9 cellular contexts compared by ENCODE assay signal in the genomic region with DNA sequence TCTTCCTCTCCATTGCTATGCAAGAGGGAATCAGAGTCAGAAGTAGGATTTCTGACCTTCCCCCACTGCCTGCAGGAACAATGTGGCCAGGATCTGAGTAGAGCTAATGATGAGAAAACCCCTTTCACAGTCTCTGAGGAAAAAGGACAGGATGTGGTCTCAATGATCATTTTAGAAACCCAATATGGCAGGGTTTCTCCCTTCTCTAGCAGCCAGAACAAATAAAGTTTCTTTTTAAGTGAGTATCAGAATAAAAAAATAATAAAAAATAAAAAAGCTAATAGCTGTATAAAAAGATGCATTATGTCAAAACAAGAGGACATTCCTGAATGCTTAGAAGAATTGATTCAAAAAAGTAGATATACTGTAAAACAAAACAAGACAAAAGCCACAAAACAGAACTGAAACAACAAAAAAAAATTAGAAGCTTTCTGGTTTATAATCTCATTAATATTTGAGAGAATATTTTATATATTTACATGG.
DNase-seq lines count a peak whose midpoint lies in the region; ATAC-seq and TF ChIP-seq lines count a peak whose summit lies in the region.
"Had no signal": no experiment of that assay in that cellular context is flagged by ENCODE, and none has a peak within 500 bp of the region (broad histone marks: within the 10 kb centered on the region; RNA-seq: fewer than 3 reads in every experiment).

No MANE protein-coding gene starts in this region.

- no peak overlapping the region for H3K9ac ChIP-seq in Karpas-422 (ENCODE audit: low read length)

- H3K36me3 ChIP-seq in Karpas-422 (ENCODE audit: insufficient read depth, low read length) = no peaks in the 10 kb centered on the region
- H3K36me3 ChIP-seq in Peyer's patch = no peaks in the 10 kb centered on the region

- H2AFZ ChIP-seq in Karpas-422 (ENCODE audit: low read length) = no peak overlapping the region

- no peaks in the 10 kb centered on the region for H3K79me2 ChIP-seq in Karpas-422 (ENCODE audit: low read length)

- TF ChIP-seq CTCF in Peyer's patch (IDR thresholded peaks at IDR 0.05) = no peak

- H3K9me3 ChIP-seq in Karpas-422 (ENCODE audit: low read length) (no peaks in the 10 kb centered on the region), Peyer's patch (no peaks in the 10 kb centered on the region)

- H3K4me3 ChIP-seq in Karpas-422 (ENCODE audit: low read length) (no peak overlapping the region), Peyer's patch (no peak overlapping the region)

- no peak overlapping the region for H3K4me2 ChIP-seq in Karpas-422 (ENCODE audit: low read depth, low read length, poor library complexity, severe bottlenecking)

- DNase-seq in Daoy (ENCODE audit: low read depth) (peak; percentile 7), RPMI7951 (ENCODE audit: low read depth) (peak; percentile 24), Karpas-422 (no peak), HT-29 (ENCODE audit: low spot score) (no peak), Peyer's patch (no peak), NCI-H1436 treated with DMSO at 0.1 percent for 48 hours (lab: John Stamatoyannopoulos, UW) (no peak)
- DNase-seq: activated CD4-positive, CD25-positive, alpha-beta regulatory T cell had no signal

- H3K4me1 ChIP-seq in Karpas-422 (ENCODE audit: low read length) (no peaks in the 10 kb centered on the region), Peyer's patch (no peaks in the 10 kb centered on the region)

- H3K9me2 ChIP-seq in Karpas-422 (replicated peaks; ENCODE audit: insufficient read depth, low read length) = no peaks in the 10 kb centered on the region

- H3K27me3 ChIP-seq in Karpas-422 (ENCODE audit: low read length) = no peaks in the 10 kb centered on the region
- H3K27me3 ChIP-seq in Peyer's patch = no peaks in the 10 kb centered on the region

- no peak for TF ChIP-seq POLR2A in Peyer's patch (IDR thresholded peaks at IDR 0.05)

- H4K20me1 ChIP-seq in Karpas-422 (ENCODE audit: insufficient read depth, low read depth, low read length) = no peaks in the 10 kb centered on the region

- ATAC-seq in GM19397 (IDR thresholded peaks at IDR 0.05; ENCODE audit: unreplicated experiment) (peak; percentile 95), HG02981 (IDR thresholded peaks at IDR 0.05; ENCODE audit: unreplicated experiment) (peak; percentile 100)

- H3K27ac ChIP-seq in Karpas-422 (ENCODE audit: low read length) = no peak overlapping the region
- no peak overlapping the region for H3K27ac ChIP-seq in Peyer's patch

Comparison
In these comparisons a context has a peak if more than half of its experiments do, and no peak if none do; other contexts are left out.
1. DNase-seq: peak in Daoy (single experiment) and RPMI7951 (single experiment); none in Karpas-422 (single experiment), HT-29 (single experiment), Peyer's patch (0 of 3) and NCI-H1436 treated with DMSO at 0.1 percent for 48 hours (single experiment).